In the genomic region with DNA sequence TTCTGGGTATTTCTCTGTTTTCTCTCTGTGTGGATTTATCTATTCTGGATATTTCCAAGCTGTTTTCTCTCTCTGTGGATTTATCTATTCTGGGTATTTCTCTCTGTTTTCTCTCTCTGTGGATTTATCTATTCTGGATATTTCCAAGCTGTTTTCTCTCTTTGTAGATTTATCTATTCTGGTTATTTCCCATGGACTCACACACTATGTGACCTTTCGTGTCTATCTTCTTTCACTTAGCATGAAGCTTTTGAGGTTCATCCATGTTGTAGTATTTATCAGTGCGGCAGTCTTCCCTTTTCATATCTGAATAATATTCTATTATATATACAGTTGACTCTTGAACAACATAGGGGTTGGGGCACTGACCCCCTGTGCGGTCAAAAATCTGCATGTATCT, we compare ENCODE assay signal across 37 cellular contexts.
"Had no signal": no experiment of that assay in that cellular context is flagged by ENCODE, and none has a peak within 500 bp of the region (broad histone marks: within the 10 kb centered on the region; RNA-seq: fewer than 3 reads in every experiment).

No MANE protein-coding gene starts in this region.

- H3K27me3 Mint-ChIP-seq: activated B cell treated with CpG ODN at 0.5 μM for 24 hours; activated CD4-positive, alpha-beta memory T cell treated with anti-CD3 and anti-CD28 coated beads for 36 hours; activated CD4-positive, alpha-beta T cell treated with anti-CD3 and anti-CD28 coated beads, Interleukin-2, amount 10 ng/mL, durations not matched to agents 24 days and 14 days; activated CD8-positive, alpha-beta T cell treated with anti-CD3 and anti-CD28 coated beads for 36 hours; activated naive CD8-positive, alpha-beta T cell treated with anti-CD3 and anti-CD28 coated beads for 36 hours; activated T-helper 17 cell treated with anti-CD3 and anti-CD28 coated beads, Interleukin-2, amount 50 U/mL, for 72 hours; central memory CD8-positive, alpha-beta T cell had no signal

- H3K36me3 Mint-ChIP-seq: activated CD4-positive, alpha-beta memory T cell treated with anti-CD3 and anti-CD28 coated beads for 36 hours; activated naive CD4-positive, alpha-beta T cell treated with anti-CD3 and anti-CD28 coated beads, Interleukin-2, amount 50 U/mL, for 72 hours; activated naive CD8-positive, alpha-beta T cell treated with anti-CD3 and anti-CD28 coated beads for 36 hours had no signal

- DNase-seq: activated B cell treated with CpG ODN at 0.5 μM for 24 hours; activated CD4-positive, alpha-beta memory T cell treated with anti-CD3 and anti-CD28 coated beads for 36 hours; activated CD4-positive, alpha-beta T cell treated with anti-CD3 and anti-CD28 coated beads for 4 hours; activated CD4-positive, alpha-beta T cell treated with anti-CD3 and anti-CD28 coated beads, Interleukin-2, amount 10 ng/mL, durations not matched to agents 24 days and 14 days; activated CD4-positive, alpha-beta T cell treated with anti-CD3 and anti-CD28 coated beads, Interleukin-2, amount 50 U/mL, for 1 hour; activated CD4-positive, alpha-beta T cell treated with anti-CD3 and anti-CD28 coated beads, Interleukin-2, amount 50 U/mL, for 4 hours; activated CD4-positive, CD25-positive, alpha-beta regulatory T cell treated with anti-CD3 and anti-CD28 coated beads, Interleukin-2, amount 50 U/mL, for 72 hours; activated CD8-positive, alpha-beta memory T cell treated with anti-CD3 and anti-CD28 coated beads, Interleukin-2, amount 50 U/mL, for 4 hours; activated CD8-positive, alpha-beta T cell treated with anti-CD3 and anti-CD28 coated beads for 36 hours; activated effector memory CD4-positive, alpha-beta T cell treated with anti-CD3 and anti-CD28 coated beads, Interleukin-2, amount 50 U/mL, for 16 hours; activated gamma-delta T cell treated with Interleukin-2 at 50 U/mL for 16 hours; activated naive CD4-positive, alpha-beta T cell; activated naive CD4-positive, alpha-beta T cell treated with anti-CD3 and anti-CD28 coated beads for 36 hours; activated naive CD4-positive, alpha-beta T cell treated with anti-CD3 and anti-CD28 coated beads, Interleukin-2, amount 50 U/mL, for 16 hours; activated naive CD8-positive, alpha-beta T cell treated with anti-CD3 and anti-CD28 coated beads for 36 hours; activated T-cell treated with anti-CD3 and anti-CD28 coated beads for 4 hours; activated T-cell treated with anti-CD3 and anti-CD28 coated beads, Interleukin-2, amount 50 U/mL, for 1 hour; activated T-cell treated with anti-CD3 and anti-CD28 coated beads, Interleukin-2, amount 50 U/mL, for 4 hours; activated T-cell treated with anti-CD3 and anti-CD28 coated beads, Interleukin-2, amount 50 U/mL, for 72 hours; adrenal gland; amniotic stem cell; aorta; body of pancreas; brain microvascular endothelial cell; caudate nucleus; SW 1271; T-helper 1 cell; T-helper 2 cell; T-helper 9 cell had no signal

- H3K36me3 ChIP-seq: adrenal gland, brain microvascular endothelial cell, breast epithelium had no signal

- H3K27ac ChIP-seq: adrenal gland, body of pancreas, brain microvascular endothelial cell, breast epithelium, VCaP had no signal

- H3K4me3 ChIP-seq: adrenal gland, body of pancreas, breast epithelium had no signal

- H3K9me3 ChIP-seq: adrenal gland, body of pancreas, breast epithelium had no signal

- ATAC-seq: activated CD8-positive, alpha-beta T cell treated with anti-CD3 and anti-CD28 coated beads for 36 hours; activated naive CD4-positive, alpha-beta T cell treated with anti-CD3 and anti-CD28 coated beads, Interleukin-2, amount 50 U/mL, for 72 hours; activated T-cell treated with anti-CD3 and anti-CD28 coated beads, Interleukin-2, amount 50 U/mL, for 4 hours; activated T-cell treated with anti-CD3 and anti-CD28 coated beads, Interleukin-2, amount 50 U/mL, for 72 hours; activated T-helper 17 cell treated with anti-CD3 and anti-CD28 coated beads, Interleukin-2, amount 50 U/mL, for 72 hours; body of pancreas had no signal

- H3K4me1 ChIP-seq: adrenal gland, body of pancreas, breast epithelium had no signal

- H3K4me1 Mint-ChIP-seq: activated B cell treated with CpG ODN at 0.5 μM for 24 hours; activated CD4-positive, alpha-beta T cell treated with anti-CD3 and anti-CD28 coated beads, Interleukin-2, amount 10 ng/mL, durations not matched to agents 24 days and 14 days; activated naive CD8-positive, alpha-beta T cell treated with anti-CD3 and anti-CD28 coated beads for 36 hours; activated T-helper 17 cell treated with anti-CD3 and anti-CD28 coated beads, Interleukin-2, amount 50 U/mL, for 72 hours; central memory CD8-positive, alpha-beta T cell had no signal

- H3K27ac Mint-ChIP-seq: activated B cell treated with CpG ODN at 0.5 μM for 24 hours; activated CD4-positive, alpha-beta memory T cell treated with anti-CD3 and anti-CD28 coated beads for 36 hours; activated CD4-positive, alpha-beta T cell treated with anti-CD3 and anti-CD28 coated beads, Interleukin-2, amount 10 ng/mL, durations not matched to agents 24 days and 14 days; activated CD8-positive, alpha-beta T cell treated with anti-CD3 and anti-CD28 coated beads for 36 hours; activated naive CD4-positive, alpha-beta T cell treated with anti-CD3 and anti-CD28 coated beads for 36 hours; activated naive CD4-positive, alpha-beta T cell treated with anti-CD3 and anti-CD28 coated beads, Interleukin-2, amount 50 U/mL, for 72 hours; activated naive CD8-positive, alpha-beta T cell treated with anti-CD3 and anti-CD28 coated beads for 36 hours; activated T-cell treated with anti-CD3 and anti-CD28 coated beads, Interleukin-2, amount 50 U/mL, for 72 hours; activated T-helper 1 cell treated with anti-CD3 and anti-CD28 coated beads, Interleukin-12 subunit alpha, Interleukin-12 subunit beta, Interleukin-2, Interleukin-4 antibody, amounts not matched to agents 30 ng/mL and 10 ng/mL and 1 ng/mL, durations not matched to agents 14 hours and 24 hours and 36 hours; activated T-helper 17 cell treated with anti-CD3 and anti-CD28 coated beads, Interleukin-2, amount 50 U/mL, for 72 hours; T-helper 1 cell treated with Interleukin-12 subunit alpha and Interleukin-12 subunit beta and Interleukin-4 antibody, amounts not matched to agents 30 μg/mL and 1 μg/mL, for 36 hours; T-helper 2 cell treated with Interferon-gamma antibody and Interleukin-4, amounts not matched to agents 5 μg/mL and 100 μg/mL, for 36 hours had no signal

- H3K27me3 ChIP-seq: adrenal gland, body of pancreas, brain microvascular endothelial cell, breast epithelium had no signal

- H3K9me3 Mint-ChIP-seq: activated T-cell treated with anti-CD3 and anti-CD28 coated beads, Interleukin-2, amount 50 U/mL, for 4 hours; activated T-helper 1 cell treated with anti-CD3 and anti-CD28 coated beads, Interleukin-12 subunit alpha, Interleukin-12 subunit beta, Interleukin-2, Interleukin-4 antibody, amounts not matched to agents 30 ng/mL and 10 ng/mL and 1 ng/mL, durations not matched to agents 14 hours and 24 hours and 36 hours had no signal

- H3K4me3 Mint-ChIP-seq: activated B cell treated with CpG ODN at 0.5 μM for 24 hours; activated CD4-positive, alpha-beta memory T cell treated with anti-CD3 and anti-CD28 coated beads for 36 hours; activated CD4-positive, alpha-beta T cell treated with anti-CD3 and anti-CD28 coated beads, Interleukin-2, amount 10 ng/mL, durations not matched to agents 24 days and 14 days; activated CD8-positive, alpha-beta T cell treated with anti-CD3 and anti-CD28 coated beads for 36 hours; activated naive CD4-positive, alpha-beta T cell treated with anti-CD3 and anti-CD28 coated beads for 36 hours; activated naive CD8-positive, alpha-beta T cell treated with anti-CD3 and anti-CD28 coated beads for 36 hours; activated T-cell treated with anti-CD3 and anti-CD28 coated beads, Interleukin-2, amount 50 U/mL, for 4 hours; activated T-cell treated with anti-CD3 and anti-CD28 coated beads, Interleukin-2, amount 50 U/mL, for 72 hours; activated T-helper 1 cell treated with anti-CD3 and anti-CD28 coated beads, Interleukin-12 subunit alpha, Interleukin-12 subunit beta, Interleukin-2, Interleukin-4 antibody, amounts not matched to agents 30 ng/mL and 10 ng/mL and 1 ng/mL, durations not matched to agents 14 hours and 24 hours and 36 hours; activated T-helper 17 cell treated with anti-CD3 and anti-CD28 coated beads, Interleukin-2, amount 50 U/mL, for 72 hours; central memory CD8-positive, alpha-beta T cell; T-helper 1 cell treated with Interleukin-12 subunit alpha and Interleukin-12 subunit beta and Interleukin-4 antibody, amounts not matched to agents 30 μg/mL and 1 μg/mL, for 36 hours; T-helper 2 cell treated with Interferon-gamma antibody and Interleukin-4, amounts not matched to agents 5 μg/mL and 100 μg/mL, for 36 hours had no signal
